In genomic region chr3:51391075-51391565, GRCh38 we compare ENCODE assay signal across 1 cellular context.
TF ChIP-seq lines count a peak whose summit lies in the region.

Gene RBM15B, plus strand, starts transcription at chr3:51391285. Its CDS starts 115 bp downstream, at chr3:51391400.

TF ChIP-seq in H1, 55 proteins besides CTCF, POLR2A, EP300 and RAD21 (continued from another document):
- TF ChIP-seq BCL11A (IDR thresholded peaks at IDR 0.05; ENCODE audit: low read depth in 2 of 2, low read length in 2 of 2): no peak
- peak; percentile 78 for TF ChIP-seq SRF (IDR thresholded peaks at IDR 0.05; ENCODE audit: low read depth, low read length)
- peak; percentile 95 for TF ChIP-seq YY1 (IDR thresholded peaks at IDR 0.05; ENCODE audit: low read depth, low read length)
- TF ChIP-seq SUZ12 (IDR thresholded peaks at IDR 0.05; ENCODE audit: low read length): no peak
- peak; percentile 37; the same call in 1 of the 2 replicates for TF ChIP-seq JUND (IDR thresholded peaks at IDR 0.05; ENCODE audit: low read length)
- TF ChIP-seq E2F6 (IDR thresholded peaks at IDR 0.05): peak; percentile 79
- TF ChIP-seq ASH2L (IDR thresholded peaks at IDR 0.05; ENCODE audit: low read length): peak; percentile 54
- TF ChIP-seq PHF8 (conservative IDR thresholded peaks at IDR 0.05; ENCODE audit: low read depth, low read length): peak; percentile 98
- TF ChIP-seq HDAC6 (IDR thresholded peaks at IDR 0.05; ENCODE audit: low read depth, low read length): no peak
- no peak for TF ChIP-seq GTF2F1 (IDR thresholded peaks at IDR 0.05; ENCODE audit: borderline replicate concordance, low read depth, low read length)
- TF ChIP-seq CREB1 (IDR thresholded peaks at IDR 0.05): peak; percentile 98
- TF ChIP-seq, protein P1, sequence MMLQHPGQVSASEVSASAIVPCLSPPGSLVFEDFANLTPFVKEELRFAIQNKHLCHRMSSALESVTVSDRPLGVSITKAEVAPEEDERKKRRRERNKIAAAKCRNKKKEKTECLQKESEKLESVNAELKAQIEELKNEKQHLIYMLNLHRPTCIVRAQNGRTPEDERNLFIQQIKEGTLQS (IDR thresholded peaks at IDR 0.05; ENCODE audit: insufficient read depth, low read depth, low read length): peak; percentile 98
- TF ChIP-seq EGR1 (IDR thresholded peaks at IDR 0.05; ENCODE audit: borderline replicate concordance, low read depth, low read length): 0 out of 2 replicates have a peak, but pooled peaks have one; percentile 26
- no peak; the same call in 1 of the 2 replicates for TF ChIP-seq BACH1 (IDR thresholded peaks at IDR 0.05; ENCODE audit: low read length)
- 0 out of 2 replicates have a peak, but pooled peaks have one; percentile 27 for TF ChIP-seq KDM5A (IDR thresholded peaks at IDR 0.05; ENCODE audit: low read length)
- TF ChIP-seq POLR2AphosphoS5 (IDR thresholded peaks at IDR 0.05; ENCODE audit: low read depth, low read length): peak; percentile 79
- TF ChIP-seq CHD1 (IDR thresholded peaks at IDR 0.05; ENCODE audit: low read depth, low read length): 0 out of 2 replicates have a peak, but pooled peaks have one; percentile 46
- TF ChIP-seq RXRA (IDR thresholded peaks at IDR 0.05; ENCODE audit: insufficient read depth, low read depth, low read length): 0 out of 2 replicates have a peak, but pooled peaks have one; percentile 6
- no peak for TF ChIP-seq KDM1A (IDR thresholded peaks at IDR 0.05; ENCODE audit: borderline replicate concordance, low read length)
- TF ChIP-seq TAF7 (optimal IDR thresholded peaks at IDR 0.05; ENCODE audit: borderline replicate concordance, low read depth, low read length): peak; percentile 96
- TF ChIP-seq SP4 (IDR thresholded peaks at IDR 0.05; ENCODE audit: low read length): 0 out of 2 replicates have a peak, but pooled peaks have one; percentile 71
- no peak for TF ChIP-seq FOSL1 (IDR thresholded peaks at IDR 0.05; ENCODE audit: insufficient read depth, low read depth, low read length)
- TF ChIP-seq, protein P2, sequence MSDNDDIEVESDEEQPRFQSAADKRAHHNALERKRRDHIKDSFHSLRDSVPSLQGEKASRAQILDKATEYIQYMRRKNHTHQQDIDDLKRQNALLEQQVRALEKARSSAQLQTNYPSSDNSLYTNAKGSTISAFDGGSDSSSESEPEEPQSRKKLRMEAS (IDR thresholded peaks at IDR 0.05): peak; percentile 95
- TF ChIP-seq KDM4A (IDR thresholded peaks at IDR 0.05; ENCODE audit: low read depth, low read length, severe bottlenecking): peak; percentile 63
- 0 out of 2 replicates have a peak, but pooled peaks have one; percentile 17 for TF ChIP-seq TCF12 (IDR thresholded peaks at IDR 0.05; ENCODE audit: low read depth, low read length)
- TF ChIP-seq SIN3A (conservative IDR thresholded peaks at IDR 0.05 in 1 of 2, IDR thresholded peaks at IDR 0.05 in 1 of 2; ENCODE audit: low read depth in 1 of 2, low read length in 2 of 2): peak in 1 of 2 experiments; percentile 70; a peak in 2 of 4 replicates
- 0 out of 2 replicates have a peak, but pooled peaks have one; percentile 54 for TF ChIP-seq SP1 (IDR thresholded peaks at IDR 0.05; ENCODE audit: low read depth, low read length)
- TF ChIP-seq TBP (IDR thresholded peaks at IDR 0.05; ENCODE audit: low read depth, low read length): peak; percentile 43; the same call in 1 of the 2 replicates
- TF ChIP-seq TAF1 (IDR thresholded peaks at IDR 0.05; ENCODE audit: low read depth, low read length): peak; percentile 89
- TF ChIP-seq SAP30 (IDR thresholded peaks at IDR 0.05; ENCODE audit: insufficient read depth, insufficient replicate concordance, low read length): no peak
